In the genomic region with DNA sequence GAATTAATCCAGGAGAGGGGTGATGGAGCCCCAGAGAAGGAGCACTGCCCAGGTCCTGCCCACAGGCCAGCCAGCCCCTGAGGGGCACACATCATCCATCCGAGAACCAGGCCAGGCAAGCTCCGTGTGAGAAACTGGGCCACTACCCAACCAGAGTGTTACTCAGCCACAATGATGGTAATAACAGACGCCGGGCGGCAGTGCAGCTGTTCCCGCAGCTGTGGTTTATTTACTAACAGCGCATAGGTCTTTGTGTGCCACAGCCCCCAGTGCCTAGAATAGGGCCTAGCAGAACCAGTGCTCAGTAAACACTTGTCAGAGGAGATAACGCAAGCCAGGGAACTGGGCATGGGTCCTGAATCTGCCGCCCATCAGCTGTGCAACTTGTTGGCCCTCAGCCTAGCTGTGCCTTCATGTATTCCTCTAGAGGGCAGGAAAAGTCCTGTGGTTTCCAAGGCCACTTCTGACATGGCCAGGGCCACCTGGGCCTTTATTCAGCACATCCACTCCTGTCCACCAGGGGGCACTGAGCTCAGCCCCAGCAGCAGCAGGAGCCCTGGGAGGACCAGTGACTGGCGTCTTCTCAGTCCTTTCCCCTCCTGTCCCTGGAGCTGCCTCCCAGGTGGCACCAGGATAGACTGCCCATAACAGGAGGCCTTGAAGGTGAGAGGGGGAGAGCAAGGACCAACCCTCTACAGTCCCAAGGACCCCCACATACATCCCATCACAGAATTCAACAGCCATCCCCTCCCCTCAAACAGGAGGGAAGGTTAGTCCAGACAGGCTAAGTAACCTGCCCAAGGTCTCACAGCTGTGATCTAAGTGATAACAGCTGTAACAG, we compare ENCODE assay signal across 8 cellular contexts. TPM values are rescaled to one million over a fixed set of nuclear protein-coding genes. Genes with fewer than 3 reads are reported as not detected.
DNase-seq lines count a peak whose midpoint lies in the region; ATAC-seq, FAIRE-seq and TF ChIP-seq lines count a peak whose summit lies in the region.

No MANE protein-coding gene starts in this region.

- DNase-seq in GM12891 (ENCODE audit: insufficient read length, low spot score) (no peak), NCI-H460 (ENCODE audit: extremely low read depth, low read depth) (peak; percentile 73), coronary artery (ENCODE audit: low spot score) (no peak), mesenchymal stem cell (peak; percentile 75), cortex of kidney (lab: John Stamatoyannopoulos, UW) (no peak)
- peak; percentile 86 for DNase-seq in activated CD4-positive, alpha-beta T cell treated with anti-CD3 and anti-CD28 coated beads for 36 hours

- H4K8ac ChIP-seq in mesenchymal stem cell (ENCODE audit: low read length), result no peak overlapping the region

- peaks cover 35% of the 10 kb centered on the region for H3K79me1 ChIP-seq in mesenchymal stem cell (replicated peaks; ENCODE audit: low read length, poor library complexity, severe bottlenecking)

- no peak overlapping the region for H3K4ac ChIP-seq in mesenchymal stem cell (ENCODE audit: low read depth in 1 of 2, low read length in 2 of 2)

- TF ChIP-seq CTCF in 22Rv1 (IDR thresholded peaks at IDR 0.05) (peak; percentile 98), coronary artery (IDR thresholded peaks at IDR 0.05) (peak; percentile 47)

- no peaks in the 10 kb centered on the region for H3K27me3 Mint-ChIP-seq in activated CD4-positive, alpha-beta T cell treated with anti-CD3 and anti-CD28 coated beads for 36 hours
- H3K27me3 Mint-ChIP-seq in stimulated activated memory B cell treated with anti-CD40 and anti-IgM and Interleukin-4, amounts not matched to agents 10 μg/mL and 1 μg/mL and 100 μg/mL, for 72 hours, result no peaks in the 10 kb centered on the region

- 88% methylated on average over 9 of the region's 10 CpGs for WGBS in mesenchymal stem cell

- no peak overlapping the region for H3K9ac ChIP-seq in mesenchymal stem cell (ENCODE audit: low read length)

- peaks cover 51% of the 10 kb centered on the region for H3K4me1 Mint-ChIP-seq in activated CD4-positive, alpha-beta T cell treated with anti-CD3 and anti-CD28 coated beads for 36 hours
- H3K4me1 Mint-ChIP-seq in stimulated activated memory B cell treated with anti-CD40 and anti-IgM and Interleukin-4, amounts not matched to agents 10 μg/mL and 1 μg/mL and 100 μg/mL, for 72 hours, result peaks cover 78% of the 10 kb centered on the region

- H3K36me3 ChIP-seq in mesenchymal stem cell (ENCODE audit: control insufficient read depth in 1 of 2, insufficient read depth in 2 of 2, low read depth in 1 of 2, low read length in 2 of 2), result peaks cover 29 to 36% of the 10 kb centered on the region in 2 experiments

- no peak overlapping the region for H2BK5ac ChIP-seq in mesenchymal stem cell (ENCODE audit: low read depth, low read length, poor library complexity, severe bottlenecking)

- peak overlapping the region; percentile 44 for H3K4me3 Mint-ChIP-seq in activated CD4-positive, alpha-beta T cell treated with anti-CD3 and anti-CD28 coated beads for 36 hours
- H3K4me3 Mint-ChIP-seq in stimulated activated memory B cell treated with anti-CD40 and anti-IgM and Interleukin-4, amounts not matched to agents 10 μg/mL and 1 μg/mL and 100 μg/mL, for 72 hours, result no peak overlapping the region

- H3K9me3 ChIP-seq in mesenchymal stem cell (ENCODE audit: control insufficient read depth, low read length), result no peaks in the 10 kb centered on the region

- peaks cover 33% of the 10 kb centered on the region for H3K36me3 Mint-ChIP-seq in activated CD4-positive, alpha-beta T cell treated with anti-CD3 and anti-CD28 coated beads for 36 hours (ENCODE audit: low read depth)
- H3K36me3 Mint-ChIP-seq in stimulated activated memory B cell treated with anti-CD40 and anti-IgM and Interleukin-4, amounts not matched to agents 10 μg/mL and 1 μg/mL and 100 μg/mL, for 72 hours, result peaks cover 24% of the 10 kb centered on the region

- peak overlapping the region; percentile 11 for H2AK5ac ChIP-seq in mesenchymal stem cell (ENCODE audit: low read length, severe bottlenecking)

- no peak overlapping the region for H3K23ac ChIP-seq in mesenchymal stem cell (ENCODE audit: low read length in 2 of 2)

- H3K4me1 ChIP-seq in mesenchymal stem cell (ENCODE audit: control insufficient read depth, insufficient read depth, low read depth, low read length), result peaks cover 33% of the 10 kb centered on the region

- no peak overlapping the region for H3K4me3 ChIP-seq in coronary artery
- H3K4me3 ChIP-seq in mesenchymal stem cell (ENCODE audit: insufficient read depth in 1 of 2, low read depth in 1 of 2, low read length in 2 of 2), result no peak overlapping the region

- no peak overlapping the region for H4K91ac ChIP-seq in mesenchymal stem cell (ENCODE audit: low read length)

- CTCF ChIA-PET in activated CD4-positive, alpha-beta T cell treated with anti-CD3 and anti-CD28 coated beads for 36 hours (lab: Charles Lee), result interaction anchor here (0.6 to 4.9 kb wide), 38 partner anchors 9 to 663 kb away, joined by 3 to 47 read pairs (median 4); a partner anchor contains a TSS

- peak overlapping the region; percentile 92 for H3K27ac ChIP-seq in 22Rv1
- H3K27ac ChIP-seq in coronary artery, result no peak overlapping the region
- H3K27ac ChIP-seq in mesenchymal stem cell (ENCODE audit: low read length, poor library complexity, severe bottlenecking), result no peak overlapping the region

- no peak overlapping the region for H2AFZ ChIP-seq in mesenchymal stem cell (ENCODE audit: low read depth, low read length)

- H3K4me2 ChIP-seq in mesenchymal stem cell (ENCODE audit: low read length, poor library complexity, severe bottlenecking), result no peak overlapping the region

- intact Hi-C loops in activated CD4-positive, alpha-beta T cell treated with anti-CD3 and anti-CD28 coated beads for 36 hours (cut with DNase I, micrococcal nuclease), result loop anchor here (5.0 to 10.0 kb wide), 5 partner anchors 75 to 895 kb away; a partner anchor contains a TSS

- H2BK15ac ChIP-seq in mesenchymal stem cell (ENCODE audit: low read depth, poor library complexity, severe bottlenecking), result no peak overlapping the region

- H3K9me3 Mint-ChIP-seq in activated CD4-positive, alpha-beta T cell treated with anti-CD3 and anti-CD28 coated beads for 36 hours (ENCODE audit: low read depth), result no peaks in the 10 kb centered on the region
- no peaks in the 10 kb centered on the region for H3K9me3 Mint-ChIP-seq in stimulated activated memory B cell treated with anti-CD40 and anti-IgM and Interleukin-4, amounts not matched to agents 10 μg/mL and 1 μg/mL and 100 μg/mL, for 72 hours

- H3K14ac ChIP-seq in mesenchymal stem cell (ENCODE audit: low read length in 2 of 2), result no peak overlapping the region

- TF ChIP-seq POLR2A in GM12891 (IDR thresholded peaks at IDR 0.05; ENCODE audit: low read depth, low read length), result no peak

- POLR2A ChIA-PET in activated CD4-positive, alpha-beta T cell treated with anti-CD3 and anti-CD28 coated beads for 36 hours (lab: Charles Lee), result interaction anchor here (1.0 to 1.5 kb wide), 2 partner anchors 11 to 145 kb away, joined by 3 to 4 read pairs; no protein-coding TSS in a partner anchor

- ATAC-seq in activated CD4-positive, alpha-beta T cell treated with anti-CD3 and anti-CD28 coated beads for 36 hours, result peak; percentile 28
- no peak for ATAC-seq in stimulated activated memory B cell treated with anti-CD40 and anti-IgM and Interleukin-4, amounts not matched to agents 10 μg/mL and 1 μg/mL and 100 μg/mL, for 72 hours

- H2BK120ac ChIP-seq in mesenchymal stem cell (ENCODE audit: low read depth, low read length), result no peak overlapping the region

- peak; percentile 88 for FAIRE-seq in GM12891 (lab: Jason Lieb, UNC)

- H3K27me3 ChIP-seq in mesenchymal stem cell (ENCODE audit: control insufficient read depth in 1 of 2, insufficient read depth in 1 of 2, low read length in 2 of 2), result no peaks in the 10 kb centered on the region

- H2BK12ac ChIP-seq in mesenchymal stem cell (ENCODE audit: low read length in 2 of 2), result no peak overlapping the region

- H3K27ac Mint-ChIP-seq in activated CD4-positive, alpha-beta T cell treated with anti-CD3 and anti-CD28 coated beads for 36 hours, result peak overlapping the region; percentile 25
- H3K27ac Mint-ChIP-seq in stimulated activated memory B cell treated with anti-CD40 and anti-IgM and Interleukin-4, amounts not matched to agents 10 μg/mL and 1 μg/mL and 100 μg/mL, for 72 hours, result peak overlapping the region; percentile 46

- H3K18ac ChIP-seq in mesenchymal stem cell (ENCODE audit: low read depth in 1 of 2, low read length in 2 of 2), result no peak overlapping the region

RNA-seq across cellular contexts. Expression of a gene that starts 2.1 kb away (rescaled TPM):
- 11.9 TPM for polyA plus RNA-seq in GM12891 (2012; ENCODE audit: low read depth, missing spikeins)
- total RNA-seq in NCI-H460 (2014; rRNA removed; shearing (Covaris generic)), result 15.3 and 15.8 TPM in 2 replicates
- 194 and 285 TPM in 2 replicates for polyA plus RNA-seq in NCI-H460 (2014; cell fraction: nucleus; rRNA removed)
- total RNA-seq in activated CD4-positive, alpha-beta T cell treated with anti-CD3 and anti-CD28 coated beads for 36 hours, result 10 to 100 TPM; 21.3 to 27.2 TPM
- polyA plus RNA-seq in mesenchymal stem cell (2013, experiment 1 of 2), result 2.2 TPM
- 2.8 TPM for polyA plus RNA-seq in mesenchymal stem cell (2013, experiment 2 of 2)

RNA-seq across cellular contexts. Expression of a gene that starts 6.0 kb away (rescaled TPM):
- polyA plus RNA-seq in GM12891 (2012; ENCODE audit: low read depth, missing spikeins), result 175 TPM
- total RNA-seq in NCI-H460 (2014; rRNA removed; shearing (Covaris generic)), result 192 and 236 TPM in 2 replicates
- 531 and 589 TPM in 2 replicates for polyA plus RNA-seq in NCI-H460 (2014; cell fraction: nucleus; rRNA removed)
- total RNA-seq in activated CD4-positive, alpha-beta T cell treated with anti-CD3 and anti-CD28 coated beads for 36 hours, result 100 to 1,000 TPM; 266 to 362 TPM
- polyA plus RNA-seq in mesenchymal stem cell (2013, experiment 1 of 2), result 170 TPM
- 176 TPM for polyA plus RNA-seq in mesenchymal stem cell (2013, experiment 2 of 2)

RNA-seq across cellular contexts. Expression of a gene that starts 6.1 kb away (rescaled TPM):
- polyA plus RNA-seq in GM12891 (2012; ENCODE audit: low read depth, missing spikeins), result 28.4 TPM
- total RNA-seq in NCI-H460 (2014; rRNA removed; shearing (Covaris generic)), result 29.1 and 29.7 TPM in 2 replicates
- 80.6 and 96.4 TPM in 2 replicates for polyA plus RNA-seq in NCI-H460 (2014; cell fraction: nucleus; rRNA removed)
- total RNA-seq in activated CD4-positive, alpha-beta T cell treated with anti-CD3 and anti-CD28 coated beads for 36 hours, result 10 to 100 TPM; 10.9 to 21.0 TPM
- polyA plus RNA-seq in mesenchymal stem cell (2013, experiment 1 of 2), result 30.2 TPM
- polyA plus RNA-seq in mesenchymal stem cell (2013, experiment 2 of 2), result 30.8 TPM

RNA-seq across cellular contexts. Expression of a gene that starts 41.9 kb away (rescaled TPM):
- polyA plus RNA-seq in GM12891 (2012; ENCODE audit: low read depth, missing spikeins), result 139 TPM
- 274 and 278 TPM in 2 replicates for total RNA-seq in NCI-H460 (2014; rRNA removed; shearing (Covaris generic))
- 659 and 705 TPM in 2 replicates for polyA plus RNA-seq in NCI-H460 (2014; cell fraction: nucleus; rRNA removed)
- total RNA-seq in activated CD4-positive, alpha-beta T cell treated with anti-CD3 and anti-CD28 coated beads for 36 hours, result 10 to 100 TPM; 74.5 to 92.1 TPM
- polyA plus RNA-seq in mesenchymal stem cell (2013, experiment 1 of 2), result 296 TPM
- polyA plus RNA-seq in mesenchymal stem cell (2013, experiment 2 of 2), result 279 TPM

RNA-seq across cellular contexts. Expression of a gene that starts 48.2 kb away (rescaled TPM):
- 43.2 TPM for polyA plus RNA-seq in GM12891 (2012; ENCODE audit: low read depth, missing spikeins)
- 16.0 and 21.4 TPM in 2 replicates for total RNA-seq in NCI-H460 (2014; rRNA removed; shearing (Covaris generic))
- polyA plus RNA-seq in NCI-H460 (2014; cell fraction: nucleus; rRNA removed), result 5.1 and 6.5 TPM in 2 replicates
- total RNA-seq in activated CD4-positive, alpha-beta T cell treated with anti-CD3 and anti-CD28 coated beads for 36 hours, result 10 to 100 TPM; 43.8 to 62.0 TPM
- 16.7 TPM for polyA plus RNA-seq in mesenchymal stem cell (2013, experiment 1 of 2)
- 15.9 TPM for polyA plus RNA-seq in mesenchymal stem cell (2013, experiment 2 of 2)

Comparison
In these comparisons a context has a peak if more than half of its experiments do, and no peak if none do; other contexts are left out.
1. DNase-seq: peak in NCI-H460 (single experiment), activated CD4-positive, alpha-beta T cell treated with anti-CD3 and anti-CD28 coated beads for 36 hours (single experiment) and mesenchymal stem cell (single experiment); none in GM12891 (single experiment), coronary artery (single experiment) and cortex of kidney (single experiment).